Comparison of ENCODE assay signal across 1 cellular context in genomic region chr1:236161230-236161629, GRCh38.
TF ChIP-seq lines count a peak whose summit lies in the region.

No MANE protein-coding gene starts in this region.

TF ChIP-seq in K562, 482 proteins besides CTCF, POLR2A, EP300 and RAD21 (continued from another document):
- peak in 1 of 2 experiments; percentile 28 for TF ChIP-seq E2F6 (IDR thresholded peaks at IDR 0.05; ENCODE audit: borderline replicate concordance in 1 of 2, extremely low read depth in 1 of 2, insufficient read depth in 1 of 2, insufficient read length in 1 of 2, low read depth in 1 of 2, low read length in 1 of 2, poor library complexity in 1 of 2, severe bottlenecking in 1 of 2)
- TF ChIP-seq MGA (IDR thresholded peaks at IDR 0.05), result peak; percentile 69
- peak; percentile 19; the same call in 1 of the 2 replicates for TF ChIP-seq OTX1 (CRISPR knock-in tag; IDR thresholded peaks at IDR 0.05)
